In genomic region chr6:21749754-21750153, GRCh38 we compare ENCODE assay signal across 1 cellular context.
TF ChIP-seq lines count a peak whose summit lies in the region.

No MANE protein-coding gene starts in this region.

TF ChIP-seq in HEK293, 187 proteins besides CTCF, POLR2A, EP300 and RAD21 (continued from another document and continues in another):
- no peak for TF ChIP-seq ZNF280D (tag by site-specific recombination; IDR thresholded peaks at IDR 0.05)
- TF ChIP-seq SCRT1 (tag by site-specific recombination; IDR thresholded peaks at IDR 0.05; ENCODE audit: borderline replicate concordance) = peak; percentile 78
- TF ChIP-seq ZNF654 (tag by site-specific recombination; IDR thresholded peaks at IDR 0.05; ENCODE audit: low read depth) = no peak
- TF ChIP-seq ZNF791 (tag by site-specific recombination; IDR thresholded peaks at IDR 0.05) = no peak
- TF ChIP-seq ZNF148 (tag by site-specific recombination; IDR thresholded peaks at IDR 0.05; ENCODE audit: borderline replicate concordance) = no peak
- no peak for TF ChIP-seq ZNF677 (tag by site-specific recombination; IDR thresholded peaks at IDR 0.05)
- TF ChIP-seq ZSCAN30 (tag by site-specific recombination; IDR thresholded peaks at IDR 0.05) = peak; percentile 97
- no peak for TF ChIP-seq ZNF19 (tag by site-specific recombination; IDR thresholded peaks at IDR 0.05; ENCODE audit: low read depth)
- TF ChIP-seq ZNF596 (tag by site-specific recombination; IDR thresholded peaks at IDR 0.05) = peak; percentile 85
- 0 out of 2 replicates have a peak, but pooled peaks have one; percentile 47 for TF ChIP-seq BCL11B (tag by site-specific recombination; IDR thresholded peaks at IDR 0.05; ENCODE audit: low read depth)
- TF ChIP-seq ZNF626 (tag by site-specific recombination; IDR thresholded peaks at IDR 0.05) = no peak
- no peak; the same call in 1 of the 2 replicates for TF ChIP-seq ZNF221 (tag by site-specific recombination; IDR thresholded peaks at IDR 0.05; ENCODE audit: borderline replicate concordance)
- TF ChIP-seq ZBTB44 (tag by site-specific recombination; IDR thresholded peaks at IDR 0.05) = peak; percentile 95
- TF ChIP-seq PRDM1 (tag by site-specific recombination; IDR thresholded peaks at IDR 0.05) = no peak
- no peak for TF ChIP-seq ZSCAN5A (tag by site-specific recombination; IDR thresholded peaks at IDR 0.05)
- TF ChIP-seq MYNN (tag by site-specific recombination; IDR thresholded peaks at IDR 0.05; ENCODE audit: borderline replicate concordance) = no peak
- peak; percentile 22; the same call in 1 of the 2 replicates for TF ChIP-seq KLF8 (tag by site-specific recombination; IDR thresholded peaks at IDR 0.05)
- TF ChIP-seq ZNF2 (tag by site-specific recombination; IDR thresholded peaks at IDR 0.05) = peak; percentile 80
- TF ChIP-seq SP3 (tag by site-specific recombination; IDR thresholded peaks at IDR 0.05) = no peak
- TF ChIP-seq ZNF24 (tag by site-specific recombination; IDR thresholded peaks at IDR 0.05) = peak; percentile 84; the same call in 1 of the 2 replicates
- TF ChIP-seq BCL11A (tag by site-specific recombination; IDR thresholded peaks at IDR 0.05; ENCODE audit: low read depth) = peak; percentile 93; the same call in 1 of the 2 replicates
- TF ChIP-seq ZNF830 (tag by site-specific recombination; IDR thresholded peaks at IDR 0.05; ENCODE audit: low read depth) = no peak
- no peak for TF ChIP-seq ZBTB11 (tag by site-specific recombination; conservative IDR thresholded peaks at IDR 0.05; ENCODE audit: low read depth)
- no peak for TF ChIP-seq ZNF169 (tag by site-specific recombination; IDR thresholded peaks at IDR 0.05)
- no peak for TF ChIP-seq ZNF121 (tag by site-specific recombination; IDR thresholded peaks at IDR 0.05)
- TF ChIP-seq ZFP41 (tag by site-specific recombination; IDR thresholded peaks at IDR 0.05; ENCODE audit: borderline replicate concordance) = no peak
- TF ChIP-seq KLF9 (tag by site-specific recombination; IDR thresholded peaks at IDR 0.05; ENCODE audit: low read depth) = no peak
- TF ChIP-seq ZNF792 (tag by site-specific recombination; IDR thresholded peaks at IDR 0.05) = no peak
- peak; percentile 59; the same call in 1 of the 2 replicates for TF ChIP-seq ZNF391 (tag by site-specific recombination; IDR thresholded peaks at IDR 0.05; ENCODE audit: borderline replicate concordance, low read depth)
- TF ChIP-seq ZNF239 (tag by site-specific recombination; IDR thresholded peaks at IDR 0.05) = no peak
- TF ChIP-seq ZNF248 (tag by site-specific recombination; IDR thresholded peaks at IDR 0.05) = no peak
- TF ChIP-seq GLI4 (tag by site-specific recombination; IDR thresholded peaks at IDR 0.05) = no peak
- TF ChIP-seq ZNF280C (tag by site-specific recombination; IDR thresholded peaks at IDR 0.05) = no peak
- peak; percentile 81; the same call in 1 of the 2 replicates for TF ChIP-seq ZSCAN23 (tag by site-specific recombination; IDR thresholded peaks at IDR 0.05)
- TF ChIP-seq WT1 (tag by site-specific recombination; IDR thresholded peaks at IDR 0.05) = peak; percentile 98
- no peak for TF ChIP-seq ZNF341 (tag by site-specific recombination; IDR thresholded peaks at IDR 0.05; ENCODE audit: low read depth)
- no peak for TF ChIP-seq ZNF214 (tag by site-specific recombination; IDR thresholded peaks at IDR 0.05; ENCODE audit: borderline replicate concordance)
- no peak for TF ChIP-seq ZNF350 (tag by site-specific recombination; IDR thresholded peaks at IDR 0.05)
- peak; percentile 43; the same call in 1 of the 2 replicates for TF ChIP-seq KLF1 (tag by site-specific recombination; IDR thresholded peaks at IDR 0.05)
- TF ChIP-seq ZNF10 (tag by site-specific recombination; IDR thresholded peaks at IDR 0.05) = no peak
- peak; percentile 66 for TF ChIP-seq HIC1 (tag by site-specific recombination; IDR thresholded peaks at IDR 0.05)
- TF ChIP-seq ZNF433 (tag by site-specific recombination; IDR thresholded peaks at IDR 0.05; ENCODE audit: low read depth) = no peak
- no peak for TF ChIP-seq ZNF777 (tag by site-specific recombination; IDR thresholded peaks at IDR 0.05; ENCODE audit: borderline replicate concordance)
- TF ChIP-seq ZNF132 (tag by site-specific recombination; IDR thresholded peaks at IDR 0.05; ENCODE audit: borderline replicate concordance) = no peak
- peak; percentile 70 for TF ChIP-seq KLF17 (tag by site-specific recombination; IDR thresholded peaks at IDR 0.05)
- peak; percentile 45; the same call in 1 of the 2 replicates for TF ChIP-seq ZNF660 (tag by site-specific recombination; IDR thresholded peaks at IDR 0.05)
- no peak for TF ChIP-seq ZNF560 (tag by site-specific recombination; IDR thresholded peaks at IDR 0.05; ENCODE audit: borderline replicate concordance)
- no peak for TF ChIP-seq ZNF623 (tag by site-specific recombination; IDR thresholded peaks at IDR 0.05)
- no peak for TF ChIP-seq ZNF416 (tag by site-specific recombination; IDR thresholded peaks at IDR 0.05)
- no peak for TF ChIP-seq ZNF223 (tag by site-specific recombination; IDR thresholded peaks at IDR 0.05)
- 0 out of 2 replicates have a peak, but pooled peaks have one; percentile 47 for TF ChIP-seq ZFP69B (tag by site-specific recombination; IDR thresholded peaks at IDR 0.05)
